Comparison of ENCODE assay signal across 22 cellular contexts in the genomic region with DNA sequence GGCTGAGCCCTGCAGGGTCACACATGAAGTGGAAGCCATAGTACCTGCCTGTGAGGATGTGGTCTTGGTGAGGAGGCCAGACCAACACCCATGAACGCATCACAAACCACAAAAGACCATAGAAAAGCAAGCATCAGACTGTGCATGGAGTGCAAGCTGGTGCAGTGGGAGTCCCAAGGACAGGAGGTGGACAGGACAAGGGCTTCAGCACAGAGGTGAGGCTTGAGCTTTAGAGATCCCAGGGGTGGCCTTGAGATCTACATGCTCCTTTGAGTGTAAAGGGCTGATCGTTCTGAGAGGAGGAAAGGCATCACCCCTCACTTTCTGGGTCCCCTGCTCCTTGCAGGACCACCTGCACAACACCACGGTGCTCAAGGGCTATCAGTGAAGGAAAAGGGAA.
DNase-seq lines count a peak whose midpoint lies in the region; ATAC-seq and TF ChIP-seq lines count a peak whose summit lies in the region.
"Had no signal": no experiment of that assay in that cellular context is flagged by ENCODE, and none has a peak within 500 bp of the region (broad histone marks: within the 10 kb centered on the region; RNA-seq: fewer than 3 reads in every experiment).

No MANE protein-coding gene starts in this region.

- POLR2A ChIA-PET in Panc1 (lab: Charles Lee) = no interaction called here

- H3K4me1 ChIP-seq in cardiac muscle cell (ENCODE audit: low read depth) (peaks cover 17% of the 10 kb centered on the region), Panc1 (ENCODE audit: control insufficient read depth, insufficient read depth, low read length) (peaks cover 9% of the 10 kb centered on the region), smooth muscle cell (ENCODE audit: low read depth) (peaks cover 15% of the 10 kb centered on the region)
- H3K4me1 ChIP-seq: colonic mucosa had no signal

- TF ChIP-seq CTCF in cardiac muscle cell (IDR thresholded peaks at IDR 0.05; ENCODE audit: low read depth, low read length) (no peak), Panc1 (IDR thresholded peaks at IDR 0.05) (no peak), smooth muscle cell (IDR thresholded peaks at IDR 0.05; ENCODE audit: borderline replicate concordance, insufficient read depth, poor library complexity, severe bottlenecking) (no peak)

- intact Hi-C loops in Right ventricle myocardium inferior (cut with DNase I) (no loop called here), Panc1 (cut with micrococcal nuclease; ENCODE audit: unreplicated experiment) (no loop called here), posterior vena cava (cut with DNase I) (no loop called here)

- H2AFZ ChIP-seq in smooth muscle cell (ENCODE audit: low read depth) = no peak overlapping the region

- CTCF ChIA-PET in Panc1 (lab: Charles Lee) = no interaction called here

- ATAC-seq in Right ventricle myocardium inferior (no peak), Panc1 (peak; percentile 66)
- ATAC-seq: stimulated activated memory B cell treated with anti-CD40 and anti-IgM and Interleukin-4, amounts not matched to agents 10 μg/mL and 1 μg/mL and 100 μg/mL, for 72 hours; WTC11 had no signal

- peaks cover 10% of the 10 kb centered on the region for H3F3A ChIP-seq in smooth muscle cell (ENCODE audit: low read depth)

- peak overlapping the region; percentile 29 for H3K4me2 ChIP-seq in smooth muscle cell
- H3K4me2 ChIP-seq: SK-N-SH had no signal

- WGBS in smooth muscle cell (ENCODE audit: low lambda C conversion rate) = 88% methylated on average over 3 of the region's 3 CpGs

- no peak overlapping the region for H3K9ac ChIP-seq in smooth muscle cell (ENCODE audit: low read depth)
- H3K9ac ChIP-seq: SK-N-SH had no signal

- peak overlapping the region; percentile 71 for H3K27ac ChIP-seq in cardiac muscle cell
- peak overlapping the region; percentile 78 for H3K27ac ChIP-seq in Panc1 (ENCODE audit: low read length)
- H3K27ac ChIP-seq in epithelial cell of prostate = peak overlapping the region; percentile 96
- H3K27ac ChIP-seq in smooth muscle cell (ENCODE audit: low read depth) = no peak overlapping the region
- H3K27ac ChIP-seq: 22Rv1, colonic mucosa had no signal

- H4K20me1 ChIP-seq in smooth muscle cell (ENCODE audit: low read depth) = no peaks in the 10 kb centered on the region

- H3K9me3 ChIP-seq in cardiac muscle cell (ENCODE audit: low read depth) (no peaks in the 10 kb centered on the region), Panc1 (ENCODE audit: control insufficient read depth, insufficient read depth, low read depth, low read length) (no peaks in the 10 kb centered on the region), smooth muscle cell (replicated peaks; ENCODE audit: low read depth) (no peaks in the 10 kb centered on the region)
- H3K9me3 ChIP-seq: colonic mucosa, SK-N-SH, thoracic aorta had no signal

- DNase-seq in cardiac muscle cell (ENCODE audit: low read depth in 1 of 2, low spot score in 1 of 2) (no peak), Right ventricle myocardium inferior (ENCODE audit: missing footprints) (no peak), Panc1 (ENCODE audit: low read depth, low spot score) (no peak), epithelial cell of prostate (ENCODE audit: low read depth, low spot score) (no peak), smooth muscle cell (lab: John Stamatoyannopoulos, UW; ENCODE audit: unreplicated experiment) (no peak), NCI-H774 (lab: John Stamatoyannopoulos, UW) (no peak), posterior vena cava (ENCODE audit: low spot score) (no peak), superior temporal gyrus (ENCODE audit: extremely low spot score) (no peak)
- DNase-seq: activated CD4-positive, alpha-beta T cell treated with anti-CD3 and anti-CD28 coated beads, Interleukin-2, amount 50 U/mL, for 48 hours; activated CD8-positive, alpha-beta memory T cell treated with anti-CD3 and anti-CD28 coated beads, Interleukin-2, amount 50 U/mL, for 48 hours; activated effector memory CD4-positive, alpha-beta T cell treated with Interleukin-2 at 50 U/mL for 16 hours; CD8-positive, alpha-beta memory T cell; colonic mucosa; glutamatergic neuron; KBM-7; NCI-H1694; posterior cingulate gyrus; SK-N-SH had no signal

- H3K4me3 ChIP-seq in cardiac muscle cell (no peak overlapping the region), Panc1 (ENCODE audit: low read depth in 2 of 2, low read length in 2 of 2) (no peak overlapping the region), smooth muscle cell (no peak overlapping the region)
- H3K4me3 ChIP-seq: colonic mucosa, thoracic aorta had no signal

- in situ Hi-C loops in Panc1 (cut with HindIII; ENCODE audit: low pct_unique_long_range_greater_than_20kb, low sequenced_read_pairs) = no loop called here

- no peaks in the 10 kb centered on the region for H3K27me3 ChIP-seq in cardiac muscle cell
- no peaks in the 10 kb centered on the region for H3K27me3 ChIP-seq in Panc1 (ENCODE audit: control insufficient read depth, insufficient read depth, low read length)
- no peaks in the 10 kb centered on the region for H3K27me3 ChIP-seq in smooth muscle cell (ENCODE audit: low read depth)
- H3K27me3 ChIP-seq: colonic mucosa had no signal

- H3K79me2 ChIP-seq in smooth muscle cell (ENCODE audit: low read depth) = no peaks in the 10 kb centered on the region

- H3K36me3 ChIP-seq in cardiac muscle cell (no peaks in the 10 kb centered on the region), Panc1 (ENCODE audit: control insufficient read depth, insufficient read depth, low read length) (no peaks in the 10 kb centered on the region; the same call in 1 of the 2 replicates), smooth muscle cell (ENCODE audit: low read depth) (no peaks in the 10 kb centered on the region)
- H3K36me3 ChIP-seq: colonic mucosa, thoracic aorta had no signal

- BruUV-seq in Panc1 (replicated peaks; lab: Mats Ljungman, UMichigan) = no TSS peak
